Comparison of ENCODE assay signal across 16 cellular contexts in genomic region chr13:95039415-95039814, GRCh38.
DNase-seq lines count a peak whose midpoint lies in the region; ATAC-seq and TF ChIP-seq lines count a peak whose summit lies in the region.
"Had no signal": no experiment of that assay in that cellular context is flagged by ENCODE, and none has a peak within 500 bp of the region (broad histone marks: within the 10 kb centered on the region; RNA-seq: fewer than 3 reads in every experiment).

No MANE protein-coding gene starts in this region.

- no peaks in the 10 kb centered on the region for H3K4me1 Mint-ChIP-seq in activated naive CD8-positive, alpha-beta T cell treated with anti-CD3 and anti-CD28 coated beads for 36 hours
- no peaks in the 10 kb centered on the region for H3K4me1 Mint-ChIP-seq in T-helper 17 cell

- DNase-seq in GM03348 (ENCODE audit: low spot score) (peak; percentile 16), M059J (ENCODE audit: low read depth) (peak; percentile 44), choroid plexus epithelial cell (ENCODE audit: low read depth) (peak; percentile 61), renal cortical epithelial cell (ENCODE audit: low read depth) (peak; percentile 28), posterior vena cava (ENCODE audit: low spot score) (no peak), T-helper 17 cell (no peak)
- DNase-seq in activated naive CD8-positive, alpha-beta T cell treated with anti-CD3 and anti-CD28 coated beads for 36 hours = no peak
- DNase-seq: DMS79 treated with DMSO at 0.1 percent for 48 hours, GDM1, NCI-H1417, NCI-H187, NCI-H2107, NCI-H2227 treated with DMSO at 0.1 percent for 48 hours, NCI-H510A treated with DMSO at 0.1 percent for 48 hours, NCI-H774, PC-3 had no signal

- H3K27me3 Mint-ChIP-seq in activated naive CD8-positive, alpha-beta T cell treated with anti-CD3 and anti-CD28 coated beads for 36 hours = no peaks in the 10 kb centered on the region
- no peaks in the 10 kb centered on the region for H3K27me3 Mint-ChIP-seq in T-helper 17 cell

- no peak overlapping the region for H3K27ac Mint-ChIP-seq in activated naive CD8-positive, alpha-beta T cell treated with anti-CD3 and anti-CD28 coated beads for 36 hours
- no peak overlapping the region for H3K27ac Mint-ChIP-seq in T-helper 17 cell

- no peak for ATAC-seq in T-helper 17 cell
- ATAC-seq: PC-3 had no signal

- intact Hi-C loops in posterior vena cava (cut with DNase I) = no loop called here

- H3K9me3 ChIP-seq in T-helper 17 cell (ENCODE audit: control insufficient read depth, low read length, poor library complexity, severe bottlenecking) = no peaks in the 10 kb centered on the region

- peaks cover 27% of the 10 kb centered on the region for H3K36me3 Mint-ChIP-seq in activated naive CD8-positive, alpha-beta T cell treated with anti-CD3 and anti-CD28 coated beads for 36 hours
- peaks cover 14% of the 10 kb centered on the region for H3K36me3 Mint-ChIP-seq in T-helper 17 cell (ENCODE audit: low read depth)

- H3K4me3 ChIP-seq in choroid plexus epithelial cell (ENCODE audit: low read depth, low read length) = no peak overlapping the region

- no peak for TF ChIP-seq CTCF in choroid plexus epithelial cell (conservative IDR thresholded peaks at IDR 0.05; ENCODE audit: low read depth, low read length)

- H3K9me3 Mint-ChIP-seq in activated naive CD8-positive, alpha-beta T cell treated with anti-CD3 and anti-CD28 coated beads for 36 hours = no peaks in the 10 kb centered on the region

- no peak overlapping the region for H3K4me3 Mint-ChIP-seq in activated naive CD8-positive, alpha-beta T cell treated with anti-CD3 and anti-CD28 coated beads for 36 hours
- no peak overlapping the region for H3K4me3 Mint-ChIP-seq in T-helper 17 cell

Comparison
In these comparisons a context has a peak if more than half of its experiments do, and no peak if none do; other contexts are left out.
1. DNase-seq: peak in GM03348 (single experiment), M059J (single experiment), choroid plexus epithelial cell (single experiment) and renal cortical epithelial cell (single experiment); none in activated naive CD8-positive, alpha-beta T cell treated with anti-CD3 and anti-CD28 coated beads for 36 hours (single experiment), posterior vena cava (single experiment) and T-helper 17 cell (0 of 3).